ENCODE assay signal across 9 cellular contexts in genomic region chr10:93751832-93752231, GRCh38. TPM values are rescaled to one million over a fixed set of nuclear protein-coding genes. Genes with fewer than 3 reads are reported as not detected.
DNase-seq lines count a peak whose midpoint lies in the region; TF ChIP-seq lines count a peak whose summit lies in the region.
"Had no signal": no experiment of that assay in that cellular context is flagged by ENCODE, and none has a peak within 500 bp of the region (broad histone marks: within the 10 kb centered on the region; RNA-seq: fewer than 3 reads in every experiment).

No MANE protein-coding gene starts in this region.

- H3K36me3 ChIP-seq in endocrine pancreas (ENCODE audit: control insufficient read depth, insufficient read depth, low read length) (no peaks in the 10 kb centered on the region), neural cell (ENCODE audit: insufficient read depth, low read length) (no peaks in the 10 kb centered on the region)
- H3K36me3 ChIP-seq: heart right ventricle had no signal

- no peak overlapping the region for H3K27ac ChIP-seq in neural cell (ENCODE audit: low read length)
- H3K27ac ChIP-seq: heart right ventricle had no signal

- H3K27me3 ChIP-seq in endocrine pancreas (ENCODE audit: control insufficient read depth, insufficient read depth, low read length) (no peaks in the 10 kb centered on the region), neural cell (ENCODE audit: insufficient read depth, low read depth, low read length) (no peaks in the 10 kb centered on the region)

- no peak for TF ChIP-seq EP300 in neural cell (conservative IDR thresholded peaks at IDR 0.05; ENCODE audit: poor library complexity, severe bottlenecking)

- H3K9me2 ChIP-seq in neural cell (ENCODE audit: insufficient read depth, low read length): no peaks in the 10 kb centered on the region

- DNase-seq in ELF-1 (ENCODE audit: low read depth, low spot score): peak; percentile 55
- DNase-seq in NB4 (ENCODE audit: low read depth): peak; percentile 24
- no peak for DNase-seq in NCI-H1694 treated with DMSO at 0.1 percent for 48 hours (lab: John Stamatoyannopoulos, UW)
- no peak for DNase-seq in activated CD8-positive, alpha-beta memory T cell treated with anti-CD3 and anti-CD28 coated beads for 24 hours
- DNase-seq in globus pallidus (ENCODE audit: low spot score): no peak
- no peak for DNase-seq in SIG-M5 (lab: John Stamatoyannopoulos, UW)
- DNase-seq: heart right ventricle had no signal

- H3K9me3 ChIP-seq in endocrine pancreas (ENCODE audit: control insufficient read depth, low read length): no peaks in the 10 kb centered on the region
- no peaks in the 10 kb centered on the region for H3K9me3 ChIP-seq in neural cell (ENCODE audit: low read length)
- H3K9me3 ChIP-seq: heart right ventricle had no signal

- no peaks in the 10 kb centered on the region for H3K79me2 ChIP-seq in neural cell (replicated peaks; ENCODE audit: insufficient read depth, low read length)

- no peak for TF ChIP-seq POLR2A in NB4 (IDR thresholded peaks at IDR 0.05; ENCODE audit: extremely low read depth, insufficient read length)

- H3K4me3 ChIP-seq in NB4 (ENCODE audit: low read depth, low read length) (no peak overlapping the region), endocrine pancreas (ENCODE audit: control insufficient read depth, insufficient read depth, low read length) (peak overlapping the region; percentile 28), neural cell (ENCODE audit: low read length) (peak overlapping the region; percentile 39)

- no peak for TF ChIP-seq RAD21 in neural cell (conservative IDR thresholded peaks at IDR 0.05)

- no peak overlapping the region for H3K9ac ChIP-seq in endocrine pancreas (ENCODE audit: control insufficient read depth, insufficient read depth, low read length)
- no peak overlapping the region for H3K9ac ChIP-seq in neural cell (ENCODE audit: low read length)

- H3K4me2 ChIP-seq in neural cell (ENCODE audit: low read length): no peak overlapping the region

- no peaks in the 10 kb centered on the region for H3K4me1 ChIP-seq in endocrine pancreas (ENCODE audit: control insufficient read depth, insufficient read depth, low read length)

- no peaks in the 10 kb centered on the region for H3F3A ChIP-seq in neural cell (ENCODE audit: insufficient read depth, low read length, poor library complexity, severe bottlenecking)

- H2AFZ ChIP-seq in neural cell (ENCODE audit: low read depth, low read length): no peak overlapping the region

- TF ChIP-seq CTCF in NB4 (IDR thresholded peaks at IDR 0.05; ENCODE audit: low read depth, low read length): no peak
- no peak for TF ChIP-seq CTCF in neural cell (IDR thresholded peaks at IDR 0.05; ENCODE audit: poor library complexity, severe bottlenecking)

- H4K20me1 ChIP-seq in neural cell (ENCODE audit: insufficient read depth): no peaks in the 10 kb centered on the region

TF ChIP-seq in neural cell, 6 proteins besides CTCF, POLR2A, EP300 and RAD21:
- TF ChIP-seq, protein P1, sequence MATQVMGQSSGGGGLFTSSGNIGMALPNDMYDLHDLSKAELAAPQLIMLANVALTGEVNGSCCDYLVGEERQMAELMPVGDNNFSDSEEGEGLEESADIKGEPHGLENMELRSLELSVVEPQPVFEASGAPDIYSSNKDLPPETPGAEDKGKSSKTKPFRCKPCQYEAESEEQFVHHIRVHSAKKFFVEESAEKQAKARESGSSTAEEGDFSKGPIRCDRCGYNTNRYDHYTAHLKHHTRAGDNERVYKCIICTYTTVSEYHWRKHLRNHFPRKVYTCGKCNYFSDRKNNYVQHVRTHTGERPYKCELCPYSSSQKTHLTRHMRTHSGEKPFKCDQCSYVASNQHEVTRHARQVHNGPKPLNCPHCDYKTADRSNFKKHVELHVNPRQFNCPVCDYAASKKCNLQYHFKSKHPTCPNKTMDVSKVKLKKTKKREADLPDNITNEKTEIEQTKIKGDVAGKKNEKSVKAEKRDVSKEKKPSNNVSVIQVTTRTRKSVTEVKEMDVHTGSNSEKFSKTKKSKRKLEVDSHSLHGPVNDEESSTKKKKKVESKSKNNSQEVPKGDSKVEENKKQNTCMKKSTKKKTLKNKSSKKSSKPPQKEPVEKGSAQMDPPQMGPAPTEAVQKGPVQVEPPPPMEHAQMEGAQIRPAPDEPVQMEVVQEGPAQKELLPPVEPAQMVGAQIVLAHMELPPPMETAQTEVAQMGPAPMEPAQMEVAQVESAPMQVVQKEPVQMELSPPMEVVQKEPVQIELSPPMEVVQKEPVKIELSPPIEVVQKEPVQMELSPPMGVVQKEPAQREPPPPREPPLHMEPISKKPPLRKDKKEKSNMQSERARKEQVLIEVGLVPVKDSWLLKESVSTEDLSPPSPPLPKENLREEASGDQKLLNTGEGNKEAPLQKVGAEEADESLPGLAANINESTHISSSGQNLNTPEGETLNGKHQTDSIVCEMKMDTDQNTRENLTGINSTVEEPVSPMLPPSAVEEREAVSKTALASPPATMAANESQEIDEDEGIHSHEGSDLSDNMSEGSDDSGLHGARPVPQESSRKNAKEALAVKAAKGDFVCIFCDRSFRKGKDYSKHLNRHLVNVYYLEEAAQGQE (IDR thresholded peaks at IDR 0.05; ENCODE audit: borderline replicate concordance): no peak
- no peak for TF ChIP-seq EZH2 (IDR thresholded peaks at IDR 0.05; ENCODE audit: borderline replicate concordance, insufficient read depth, low read length, poor library complexity, severe bottlenecking)
- TF ChIP-seq TAF1 (IDR thresholded peaks at IDR 0.05; ENCODE audit: low read depth): no peak
- TF ChIP-seq MXI1 (conservative IDR thresholded peaks at IDR 0.05; ENCODE audit: poor library complexity, severe bottlenecking): no peak
- TF ChIP-seq POLR2AphosphoS5 (IDR thresholded peaks at IDR 0.05): no peak
- no peak for TF ChIP-seq SMC3 (conservative IDR thresholded peaks at IDR 0.05; ENCODE audit: poor library complexity)

RNA-seq across cellular contexts. Expression of gene LGI1, which starts 5.9 kb away (rescaled TPM):
- polyA plus RNA-seq in neural cell: 2.1 and 2.5 TPM in 2 replicates
- polyA minus RNA-seq in neural cell: 1.2 and 2.0 TPM in 2 replicates

RNA-seq across cellular contexts. Expression of gene FRA10AC1, which starts 49.4 kb away (rescaled TPM):
- 15.7 and 22.8 TPM in 2 replicates for polyA plus RNA-seq in neural cell
- polyA minus RNA-seq in neural cell: 22.9 and 26.6 TPM in 2 replicates

Comparison
In these comparisons a context has a peak if more than half of its experiments do, and no peak if none do; other contexts are left out.
1. DNase-seq: peak in ELF-1 (single experiment) and NB4 (single experiment); none in NCI-H1694 treated with DMSO at 0.1 percent for 48 hours (single experiment), activated CD8-positive, alpha-beta memory T cell treated with anti-CD3 and anti-CD28 coated beads for 24 hours (single experiment), globus pallidus (single experiment) and SIG-M5 (single experiment).